Comparison of ENCODE assay signal across 29 cellular contexts in the genomic region with DNA sequence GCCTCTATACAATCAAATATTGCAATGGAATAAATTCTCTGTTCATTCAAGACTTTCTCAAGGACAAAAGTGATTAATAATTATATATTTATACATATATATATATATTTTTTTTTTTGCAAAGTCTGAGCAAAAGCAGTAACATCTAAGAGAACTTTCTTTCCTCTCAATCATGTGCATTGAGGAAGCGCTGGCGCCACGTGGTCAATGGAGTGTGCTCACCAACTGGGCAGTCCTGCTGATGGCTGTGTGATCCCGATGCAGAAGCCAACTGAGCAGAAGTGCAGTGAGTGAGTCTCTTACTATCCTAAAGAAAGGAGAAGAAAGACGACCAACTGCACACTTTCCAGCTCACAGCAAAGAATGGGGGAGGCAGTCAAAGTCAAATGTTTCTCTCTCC. TPM values are rescaled to one million over a fixed set of nuclear protein-coding genes. Genes with fewer than 3 reads are reported as not detected.
A peak's percentile ranks its signal among the peaks of the same experiment; 100 is the strongest.
DNase-seq lines count a peak whose midpoint lies in the region; ATAC-seq and TF ChIP-seq lines count a peak whose summit lies in the region.
"Had no signal": no experiment of that assay in that cellular context is flagged by ENCODE, and none has a peak within 500 bp of the region (broad histone marks: within the 10 kb centered on the region; RNA-seq: fewer than 3 reads in every experiment).

No MANE protein-coding gene starts in this region.

- H3K9me3 ChIP-seq in upper lobe of right lung (no peaks in the 10 kb centered on the region), gastroesophageal sphincter (no peaks in the 10 kb centered on the region)
- H3K9me3 ChIP-seq: ascending aorta, SJSA1 had no signal

- WGBS in gastroesophageal sphincter (ENCODE audit: low coverage in 1 of 2), 2 donors: 60 to 73% methylated on average over 1 to 5 of the region's 5 CpGs

- H3K4me1 Mint-ChIP-seq in osteocyte (ENCODE audit: unreplicated experiment): no peaks in the 10 kb centered on the region
- H3K4me1 Mint-ChIP-seq: activated T-helper 17 cell treated with anti-CD3 and anti-CD28 coated beads, Interleukin-2, amount 50 U/mL, for 72 hours; stimulated activated naive CD8-positive, alpha-beta T cell treated with anti-CD3 and anti-CD28 coated beads, Interleukin-15, amount 100 ng/mL, for 72 hours had no signal

- H3K4me1 ChIP-seq in upper lobe of right lung: peaks cover 13% of the 10 kb centered on the region
- H3K4me1 ChIP-seq in gastroesophageal sphincter: peaks cover 0 to 36% (median 0%) of the 10 kb centered on the region in 3 donors
- H3K4me1 ChIP-seq: ascending aorta had no signal

- H3K4me3 ChIP-seq in fibroblast of mammary gland (ENCODE audit: control insufficient read depth, low read depth, low read length) (no peak overlapping the region), upper lobe of right lung (no peak overlapping the region), gastroesophageal sphincter (no peak overlapping the region)
- H3K4me3 ChIP-seq: ascending aorta, cardiac muscle cell, coronary artery, GM12878, lung, SJSA1 had no signal

- TF ChIP-seq CTCF in fibroblast of mammary gland (conservative IDR thresholded peaks at IDR 0.05; ENCODE audit: control insufficient read depth, insufficient read depth, low read depth, low read length) (no peak), osteocyte (IDR thresholded peaks at IDR 0.05) (no peak), upper lobe of right lung (IDR thresholded peaks at IDR 0.05) (no peak), gastroesophageal sphincter (IDR thresholded peaks at IDR 0.05) (no peak)

- H3K36me3 Mint-ChIP-seq in osteocyte (ENCODE audit: unreplicated experiment): peaks cover 41% of the 10 kb centered on the region

- TF ChIP-seq EP300 in gastroesophageal sphincter (IDR thresholded peaks at IDR 0.05): no peak

- H3K36me3 ChIP-seq in upper lobe of right lung (peaks cover 77% of the 10 kb centered on the region), gastroesophageal sphincter (peaks cover 0 to 94% of the 10 kb centered on the region in 2 donors)

- DNase-seq in fibroblast of mammary gland (ENCODE audit: low read depth) (peak; percentile 42), hypothalamus (lab: John Stamatoyannopoulos, UW) (peak in 26 of 51 donors; percentile 2 to 48 (median 20)), osteocyte (ENCODE audit: extremely low spot score, unreplicated experiment) (peak; percentile 40), upper lobe of right lung (peak; percentile 79), MV-4-11 (lab: John Stamatoyannopoulos, UW) (no peak)
- DNase-seq: activated CD4-positive, alpha-beta memory T cell treated with anti-CD3 and anti-CD28 coated beads for 36 hours; activated CD4-positive, CD25-positive, alpha-beta regulatory T cell treated with anti-CD3 and anti-CD28 coated beads, Interleukin-2, amount 50 U/mL, for 72 hours; activated CD8-positive, alpha-beta memory T cell treated with anti-CD3 and anti-CD28 coated beads, Interleukin-2, amount 50 U/mL, for 48 hours; activated naive CD8-positive, alpha-beta T cell treated with anti-CD3 and anti-CD28 coated beads for 36 hours; CD4-positive, CD25-positive, alpha-beta regulatory T cell; NCI-H2081 treated with DMSO at 0.1 percent for 48 hours; NCI-H748 treated with DMSO at 0.1 percent for 48 hours; stimulated activated CD4-positive, alpha-beta T cell treated with anti-CD3 and anti-CD28 coated beads, Interleukin-1b, Interleukin-23, amount 100 ng/mL, for 48 hours; stimulated activated CD8-positive, alpha-beta memory T cell treated with anti-CD3 and anti-CD28 coated beads, Interleukin-4, amount 100 ng/mL, for 48 hours; stimulated activated naive CD8-positive, alpha-beta T cell treated with anti-CD3 and anti-CD28 coated beads, Interleukin-15, amount 100 ng/mL, for 72 hours had no signal

- H3K27ac Mint-ChIP-seq in osteocyte (ENCODE audit: unreplicated experiment): no peak overlapping the region
- H3K27ac Mint-ChIP-seq: activated CD4-positive, alpha-beta memory T cell treated with anti-CD3 and anti-CD28 coated beads for 36 hours; activated T-helper 17 cell treated with anti-CD3 and anti-CD28 coated beads, Interleukin-2, amount 50 U/mL, for 72 hours; progenitor cell of endocrine pancreas; T-helper 1 cell treated with Interleukin-12 subunit alpha and Interleukin-12 subunit beta and Interleukin-4 antibody, amounts not matched to agents 30 μg/mL and 1 μg/mL, for 36 hours; type B pancreatic cell had no signal

- H3K27ac ChIP-seq in upper lobe of right lung: no peak overlapping the region
- H3K27ac ChIP-seq in gastroesophageal sphincter: peak overlapping the region in 1 of 4 donors; percentile 72
- H3K27ac ChIP-seq: ascending aorta, cardiac muscle cell, coronary artery, KMS-11, SJSA1 had no signal

- H3K4me3 Mint-ChIP-seq in osteocyte (ENCODE audit: unreplicated experiment): no peak overlapping the region
- H3K4me3 Mint-ChIP-seq: activated CD4-positive, alpha-beta memory T cell treated with anti-CD3 and anti-CD28 coated beads for 36 hours; activated naive CD8-positive, alpha-beta T cell treated with anti-CD3 and anti-CD28 coated beads for 36 hours; activated T-helper 17 cell treated with anti-CD3 and anti-CD28 coated beads, Interleukin-2, amount 50 U/mL, for 72 hours; CD4-positive, CD25-positive, alpha-beta regulatory T cell; stimulated activated naive CD8-positive, alpha-beta T cell treated with anti-CD3 and anti-CD28 coated beads, Interleukin-15, amount 100 ng/mL, for 72 hours; T-helper 1 cell treated with Interleukin-12 subunit alpha and Interleukin-12 subunit beta and Interleukin-4 antibody, amounts not matched to agents 30 μg/mL and 1 μg/mL, for 36 hours; type B pancreatic cell had no signal

- intact Hi-C loops in upper lobe of right lung (cut with DNase I): no loop called here

- TF ChIP-seq POLR2A in gastroesophageal sphincter (IDR thresholded peaks at IDR 0.05): no peak

- no peaks in the 10 kb centered on the region for H3K27me3 Mint-ChIP-seq in osteocyte (ENCODE audit: unreplicated experiment)
- H3K27me3 Mint-ChIP-seq: activated CD4-positive, alpha-beta memory T cell treated with anti-CD3 and anti-CD28 coated beads for 36 hours; activated naive CD8-positive, alpha-beta T cell treated with anti-CD3 and anti-CD28 coated beads for 36 hours; activated T-helper 17 cell treated with anti-CD3 and anti-CD28 coated beads, Interleukin-2, amount 50 U/mL, for 72 hours; CD4-positive, CD25-positive, alpha-beta regulatory T cell; progenitor cell of endocrine pancreas; stimulated activated naive CD8-positive, alpha-beta T cell treated with anti-CD3 and anti-CD28 coated beads, Interleukin-15, amount 100 ng/mL, for 72 hours; type B pancreatic cell had no signal

- H3K9me3 Mint-ChIP-seq in osteocyte (ENCODE audit: unreplicated experiment): no peaks in the 10 kb centered on the region
- H3K9me3 Mint-ChIP-seq: activated CD4-positive, alpha-beta memory T cell treated with anti-CD3 and anti-CD28 coated beads for 36 hours; activated naive CD8-positive, alpha-beta T cell treated with anti-CD3 and anti-CD28 coated beads for 36 hours; activated T-helper 17 cell treated with anti-CD3 and anti-CD28 coated beads, Interleukin-2, amount 50 U/mL, for 72 hours; stimulated activated naive CD8-positive, alpha-beta T cell treated with anti-CD3 and anti-CD28 coated beads, Interleukin-15, amount 100 ng/mL, for 72 hours; T-helper 1 cell treated with Interleukin-12 subunit alpha and Interleukin-12 subunit beta and Interleukin-4 antibody, amounts not matched to agents 30 μg/mL and 1 μg/mL, for 36 hours; type B pancreatic cell had no signal

- ATAC-seq in upper lobe of right lung (peak; percentile 83), gastroesophageal sphincter (no peak), HG03571 (IDR thresholded peaks at IDR 0.05; ENCODE audit: unreplicated experiment) (no peak)
- ATAC-seq: activated T-helper 17 cell treated with anti-CD3 and anti-CD28 coated beads, Interleukin-2, amount 50 U/mL, for 72 hours; GM12878; HCT116; stimulated activated naive CD8-positive, alpha-beta T cell treated with anti-CD3 and anti-CD28 coated beads, Interleukin-15, amount 100 ng/mL, for 72 hours had no signal

- H3K27me3 ChIP-seq in upper lobe of right lung (no peaks in the 10 kb centered on the region), gastroesophageal sphincter (no peaks in the 10 kb centered on the region)
- H3K27me3 ChIP-seq: ascending aorta, cardiac muscle cell, SJSA1 had no signal

RNA-seq across cellular contexts. Expression of gene ULK2, which starts 37.2 kb away (rescaled TPM):
- total RNA-seq in osteocyte (32.6 and 33.3 TPM in 2 replicates), upper lobe of right lung (30.8 TPM), gastroesophageal sphincter (10 to 100 TPM; 29.2 to 48.7 (median 47.5) TPM)
